Comparison of ENCODE assay signal across 32 cellular contexts in genomic region chr2:197414039-197414438, GRCh38.
"Had no signal": no experiment of that assay in that cellular context is flagged by ENCODE, and none has a peak within 500 bp of the region (broad histone marks: within the 10 kb centered on the region; RNA-seq: fewer than 3 reads in every experiment).

No MANE protein-coding gene starts in this region.

- H3K4me1 ChIP-seq: ascending aorta, foreskin keratinocyte, lower lobe of right lung, pancreas, psoas muscle, suprapubic skin, tibial artery, upper lobe of right lung had no signal

- H3K4me1 Mint-ChIP-seq: neural crest cell had no signal

- H3K27me3 ChIP-seq: ascending aorta, brain microvascular endothelial cell, esophagus muscularis mucosa, foreskin keratinocyte, heart left ventricle, pancreas, suprapubic skin, tibial artery, upper lobe of right lung had no signal

- H3K9me3 ChIP-seq: ascending aorta, esophagus muscularis mucosa, heart left ventricle, lower lobe of right lung, pancreas, psoas muscle, suprapubic skin, tibial artery, upper lobe of right lung had no signal

- H3K4me3 ChIP-seq: ascending aorta, esophagus muscularis mucosa, heart left ventricle, lower lobe of right lung, pancreas, psoas muscle, smooth muscle cell, suprapubic skin, tibial artery, upper lobe of right lung had no signal

- H3K27ac Mint-ChIP-seq: activated CD4-positive, alpha-beta memory T cell treated with anti-CD3 and anti-CD28 coated beads for 36 hours; activated naive CD8-positive, alpha-beta T cell treated with anti-CD3 and anti-CD28 coated beads for 36 hours; immature natural killer cell had no signal

- ATAC-seq: activated T-helper 17 cell treated with anti-CD3 and anti-CD28 coated beads, Interleukin-2, amount 50 U/mL, for 72 hours; foreskin keratinocyte; heart left ventricle; left colon; lower lobe of right lung; naive thymus-derived CD8-positive, alpha-beta T cell; pancreas; psoas muscle; upper lobe of right lung had no signal

- H3K4me3 Mint-ChIP-seq: activated CD4-positive, alpha-beta memory T cell treated with anti-CD3 and anti-CD28 coated beads for 36 hours; activated CD4-positive, alpha-beta T cell treated with anti-CD3 and anti-CD28 coated beads, Interleukin-2, amount 10 ng/mL, durations not matched to agents 24 days and 14 days; activated naive CD8-positive, alpha-beta T cell treated with anti-CD3 and anti-CD28 coated beads for 36 hours; activated T-helper 17 cell treated with anti-CD3 and anti-CD28 coated beads, Interleukin-2, amount 50 U/mL, for 72 hours; immature natural killer cell; naive thymus-derived CD8-positive, alpha-beta T cell; neural crest cell had no signal

- DNase-seq: activated CD4-positive, alpha-beta memory T cell treated with anti-CD3 and anti-CD28 coated beads for 36 hours; activated CD4-positive, alpha-beta T cell treated with anti-CD3 and anti-CD28 coated beads, Interleukin-2, amount 10 ng/mL, durations not matched to agents 24 days and 14 days; activated CD4-positive, CD25-positive, alpha-beta regulatory T cell treated with anti-CD3 and anti-CD28 coated beads, Interleukin-2, amount 50 U/mL, for 72 hours; activated CD8-positive, alpha-beta memory T cell treated with anti-CD3 and anti-CD28 coated beads, Interleukin-2, amount 50 U/mL, for 4 hours; activated naive CD8-positive, alpha-beta T cell treated with anti-CD3 and anti-CD28 coated beads for 36 hours; activated T-cell treated with anti-CD3 and anti-CD28 coated beads, Interleukin-2, amount 50 U/mL, for 1 hour; brain microvascular endothelial cell; foreskin keratinocyte; heart left ventricle; hypothalamus; immature natural killer cell; kidney; left colon; lower lobe of right lung; mesenchymal stem cell; naive thymus-derived CD8-positive, alpha-beta T cell; nucleus accumbens; pancreas; psoas muscle; stimulated activated CD4-positive, alpha-beta T cell treated with anti-CD3 and anti-CD28 coated beads, Interleukin-1b, Interleukin-23, amount 100 ng/mL, for 48 hours; stimulated activated CD4-positive, alpha-beta T cell treated with anti-CD3 and anti-CD28 coated beads, Interleukin-4, amount 100 ng/mL, for 4 hours; stimulated activated CD8-positive, alpha-beta memory T cell treated with anti-CD3 and anti-CD28 coated beads, Interleukin-4, amount 100 ng/mL, for 48 hours; stimulated activated naive CD4-positive, alpha-beta T cell; T-helper 2 cell; tibial artery; upper lobe of right lung had no signal

- H3K27me3 Mint-ChIP-seq: activated CD4-positive, alpha-beta memory T cell treated with anti-CD3 and anti-CD28 coated beads for 36 hours; activated CD4-positive, alpha-beta T cell treated with anti-CD3 and anti-CD28 coated beads, Interleukin-2, amount 10 ng/mL, durations not matched to agents 24 days and 14 days; activated naive CD8-positive, alpha-beta T cell treated with anti-CD3 and anti-CD28 coated beads for 36 hours; activated T-helper 17 cell treated with anti-CD3 and anti-CD28 coated beads, Interleukin-2, amount 50 U/mL, for 72 hours; naive thymus-derived CD8-positive, alpha-beta T cell had no signal

- H3K9me3 Mint-ChIP-seq: activated CD4-positive, alpha-beta memory T cell treated with anti-CD3 and anti-CD28 coated beads for 36 hours; activated CD4-positive, alpha-beta T cell treated with anti-CD3 and anti-CD28 coated beads, Interleukin-2, amount 10 ng/mL, durations not matched to agents 24 days and 14 days; activated naive CD8-positive, alpha-beta T cell treated with anti-CD3 and anti-CD28 coated beads for 36 hours; activated T-helper 17 cell treated with anti-CD3 and anti-CD28 coated beads, Interleukin-2, amount 50 U/mL, for 72 hours; immature natural killer cell; naive thymus-derived CD8-positive, alpha-beta T cell; neural crest cell had no signal

- H3K27ac ChIP-seq: ascending aorta, brain microvascular endothelial cell, esophagus muscularis mucosa, foreskin keratinocyte, heart left ventricle, lower lobe of right lung, pancreas, psoas muscle, suprapubic skin, tibial artery, upper lobe of right lung had no signal
